In genomic region chr9:94622087-94622486, GRCh38 we compare ENCODE assay signal across 32 cellular contexts. TPM values are rescaled to one million over a fixed set of nuclear protein-coding genes. Genes with fewer than 3 reads are reported as not detected.
"Had no signal": no experiment of that assay in that cellular context is flagged by ENCODE, and none has a peak within 500 bp of the region (broad histone marks: within the 10 kb centered on the region; RNA-seq: fewer than 3 reads in every experiment).

No MANE protein-coding gene starts in this region.

- H3K36me3 ChIP-seq: cardiac muscle cell, MG63 had no signal

- ATAC-seq: activated T-cell treated with anti-CD3 and anti-CD28 coated beads, Interleukin-2, amount 50 U/mL, for 4 hours; SK-N-SH treated with all-trans-retinoic acid at 6 μM for 48 hours had no signal

- H3K4me3 ChIP-seq: cardiac muscle cell, MG63, Peyer's patch had no signal

- H3K4me1 ChIP-seq: Peyer's patch had no signal

- H3K9me3 ChIP-seq: MG63, Peyer's patch had no signal

- H3K27me3 ChIP-seq: cardiac muscle cell, MG63, Peyer's patch had no signal

- DNase-seq: activated B cell treated with CpG ODN at 0.5 μM for 24 hours; activated CD4-positive, alpha-beta memory T cell treated with anti-CD3 and anti-CD28 coated beads for 36 hours; activated CD4-positive, alpha-beta T cell treated with anti-CD3 and anti-CD28 coated beads for 4 hours; activated CD4-positive, alpha-beta T cell treated with anti-CD3 and anti-CD28 coated beads, Interleukin-2, amount 50 U/mL, for 1 hour; activated CD4-positive, CD25-positive, alpha-beta regulatory T cell treated with anti-CD3 and anti-CD28 coated beads, Interleukin-2, amount 50 U/mL, for 72 hours; activated CD8-positive, alpha-beta memory T cell treated with anti-CD3 and anti-CD28 coated beads, Interleukin-2, amount 50 U/mL, for 4 hours; activated naive CD4-positive, alpha-beta T cell treated with anti-CD3 and anti-CD28 coated beads, Interleukin-2, amount 50 U/mL, for 16 hours; activated naive CD8-positive, alpha-beta T cell treated with anti-CD3 and anti-CD28 coated beads for 36 hours; activated T-cell treated with anti-CD3 and anti-CD28 coated beads for 4 hours; activated T-cell treated with anti-CD3 and anti-CD28 coated beads, Interleukin-2, amount 50 U/mL, for 4 hours; amniotic stem cell; aorta; Kasumi-1; KG1; MG63; NCI-H1092; NCI-H1436 treated with DMSO at 0.1 percent for 48 hours; NCI-H1694 treated with DMSO at 0.1 percent for 48 hours; NCI-H2029; NCI-H345; NCI-H524 treated with DMSO at 0.1 percent for 48 hours; Peyer's patch; RPMI8226; SIG-M5; T-cell; T-helper 2 cell; T-helper 9 cell had no signal

RNA-seq across cellular contexts. Expression of gene FBP1, which starts 17.2 kb away (rescaled TPM):
- total RNA-seq: activated T-helper 1 cell treated with anti-CD3 and anti-CD28 coated beads, Interleukin-12 subunit alpha, Interleukin-12 subunit beta, Interleukin-2, Interleukin-4 antibody, amounts not matched to agents 30 ng/mL and 10 ng/mL and 1 ng/mL, durations not matched to agents 14 hours and 24 hours and 36 hours had no signal

RNA-seq across cellular contexts. Expression of gene FBP2, which starts 28.5 kb away (rescaled TPM):
- total RNA-seq: activated B cell treated with CpG ODN at 0.5 μM for 24 hours; activated CD4-positive, alpha-beta memory T cell treated with anti-CD3 and anti-CD28 coated beads for 36 hours; activated naive CD8-positive, alpha-beta T cell treated with anti-CD3 and anti-CD28 coated beads for 36 hours; activated T-cell treated with anti-CD3 and anti-CD28 coated beads, Interleukin-2, amount 50 U/mL, for 4 hours; activated T-helper 1 cell treated with anti-CD3 and anti-CD28 coated beads, Interleukin-12 subunit alpha, Interleukin-12 subunit beta, Interleukin-2, Interleukin-4 antibody, amounts not matched to agents 30 ng/mL and 10 ng/mL and 1 ng/mL, durations not matched to agents 14 hours and 24 hours and 36 hours; aorta; cardiac muscle cell; NCI-H460; Peyer's patch; SK-MEL-5; T-cell had no signal
